1 cellular context compared by ENCODE assay signal in genomic region chr19:55062735-55063491, GRCh38.
TF ChIP-seq lines count a peak whose summit lies in the region.

TSS of gene RDH13 (minus strand) at chr19:55063148. CDS start at chr19:55063032, 116 bp downstream.

TF ChIP-seq in HepG2, 621 proteins besides CTCF, POLR2A, EP300 and RAD21 (continued from another document):
- TF ChIP-seq, protein P1, sequence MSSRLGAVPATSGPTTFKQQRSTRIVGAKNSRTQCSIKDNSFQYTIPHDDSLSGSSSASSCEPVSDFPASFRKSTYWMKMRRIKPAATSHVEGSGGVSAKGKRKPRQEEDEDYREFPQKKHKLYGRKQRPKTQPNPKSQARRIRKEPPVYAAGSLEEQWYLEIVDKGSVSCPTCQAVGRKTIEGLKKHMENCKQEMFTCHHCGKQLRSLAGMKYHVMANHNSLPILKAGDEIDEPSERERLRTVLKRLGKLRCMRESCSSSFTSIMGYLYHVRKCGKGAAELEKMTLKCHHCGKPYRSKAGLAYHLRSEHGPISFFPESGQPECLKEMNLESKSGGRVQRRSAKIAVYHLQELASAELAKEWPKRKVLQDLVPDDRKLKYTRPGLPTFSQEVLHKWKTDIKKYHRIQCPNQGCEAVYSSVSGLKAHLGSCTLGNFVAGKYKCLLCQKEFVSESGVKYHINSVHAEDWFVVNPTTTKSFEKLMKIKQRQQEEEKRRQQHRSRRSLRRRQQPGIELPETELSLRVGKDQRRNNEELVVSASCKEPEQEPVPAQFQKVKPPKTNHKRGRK (CRISPR knock-in tag; IDR thresholded peaks at IDR 0.05): no peak
- TF ChIP-seq FOXK1 (CRISPR knock-in tag; IDR thresholded peaks at IDR 0.05; ENCODE audit: borderline replicate concordance, low read depth) (0 out of 2 replicates have a peak, but pooled peaks have one; percentile 23), ZMYM3 (CRISPR knock-in tag; IDR thresholded peaks at IDR 0.05) (no peak), ZNF678 (CRISPR knock-in tag; IDR thresholded peaks at IDR 0.05) (no peak), JARID2 (CRISPR knock-in tag; IDR thresholded peaks at IDR 0.05; ENCODE audit: insufficient replicate concordance) (no peak), UBTF (CRISPR knock-in tag; IDR thresholded peaks at IDR 0.05) (peak; percentile 65; the same call in 1 of the 2 replicates), FLYWCH1 (CRISPR knock-in tag; IDR thresholded peaks at IDR 0.05) (no peak), KLF15 (CRISPR knock-in tag; IDR thresholded peaks at IDR 0.05; ENCODE audit: borderline replicate concordance) (no peak), ZNF572 (CRISPR knock-in tag; IDR thresholded peaks at IDR 0.05) (no peak), ZNF672 (CRISPR knock-in tag; IDR thresholded peaks at IDR 0.05) (no peak), HMGXB3 (CRISPR knock-in tag; IDR thresholded peaks at IDR 0.05; ENCODE audit: borderline replicate concordance) (no peak), ZNF501 (CRISPR knock-in tag; IDR thresholded peaks at IDR 0.05) (peak; percentile 49; the same call in 1 of the 2 replicates), ZNF589 (CRISPR knock-in tag; conservative IDR thresholded peaks at IDR 0.05) (no peak), ZNF512B (CRISPR knock-in tag; IDR thresholded peaks at IDR 0.05; ENCODE audit: borderline replicate concordance) (no peak), ZNF629 (CRISPR knock-in tag; conservative IDR thresholded peaks at IDR 0.05) (no peak), CHD4 (IDR thresholded peaks at IDR 0.05; ENCODE audit: borderline replicate concordance, low read length) (peak; percentile 92; the same call in 1 of the 2 replicates), ZNF841 (CRISPR knock-in tag; IDR thresholded peaks at IDR 0.05; ENCODE audit: borderline replicate concordance) (no peak), THRA (CRISPR knock-in tag; IDR thresholded peaks at IDR 0.05; ENCODE audit: borderline replicate concordance) (0 out of 2 replicates have a peak, but pooled peaks have one; percentile 2), MYC (CRISPR knock-in tag; IDR thresholded peaks at IDR 0.05; ENCODE audit: borderline replicate concordance) (0 out of 2 replicates have a peak, but pooled peaks have one; percentile 32), THYN1 (CRISPR knock-in tag; IDR thresholded peaks at IDR 0.05; ENCODE audit: borderline replicate concordance, low read depth) (no peak), JUNB (CRISPR knock-in tag; IDR thresholded peaks at IDR 0.05; ENCODE audit: borderline replicate concordance) (no peak), ZNF569 (CRISPR knock-in tag; IDR thresholded peaks at IDR 0.05; ENCODE audit: borderline replicate concordance) (no peak), MED8 (CRISPR knock-in tag; IDR thresholded peaks at IDR 0.05; ENCODE audit: insufficient replicate concordance) (no peak), ZNF160 (CRISPR knock-in tag; IDR thresholded peaks at IDR 0.05) (0 out of 2 replicates have a peak, but pooled peaks have one; percentile 33), NFIB (CRISPR knock-in tag; IDR thresholded peaks at IDR 0.05; ENCODE audit: borderline replicate concordance) (no peak), EZH2 (conservative IDR thresholded peaks at IDR 0.05; ENCODE audit: low read depth, low read length) (no peak), JDP2 (CRISPR knock-in tag; IDR thresholded peaks at IDR 0.05; ENCODE audit: borderline replicate concordance) (no peak), XBP1 (CRISPR knock-in tag; IDR thresholded peaks at IDR 0.05) (no peak), ZFP36L2 (CRISPR knock-in tag; IDR thresholded peaks at IDR 0.05) (no peak), NCOA1 (CRISPR knock-in tag; IDR thresholded peaks at IDR 0.05) (no peak), ZNF331 (CRISPR knock-in tag; IDR thresholded peaks at IDR 0.05) (no peak), KLF9 (CRISPR knock-in tag; IDR thresholded peaks at IDR 0.05; ENCODE audit: low read depth) (no peak), SALL1 (CRISPR knock-in tag; IDR thresholded peaks at IDR 0.05) (peak; percentile 30; the same call in 1 of the 2 replicates), ZNF383 (CRISPR knock-in tag; IDR thresholded peaks at IDR 0.05; ENCODE audit: borderline replicate concordance) (no peak)
- TF ChIP-seq, protein P2, sequence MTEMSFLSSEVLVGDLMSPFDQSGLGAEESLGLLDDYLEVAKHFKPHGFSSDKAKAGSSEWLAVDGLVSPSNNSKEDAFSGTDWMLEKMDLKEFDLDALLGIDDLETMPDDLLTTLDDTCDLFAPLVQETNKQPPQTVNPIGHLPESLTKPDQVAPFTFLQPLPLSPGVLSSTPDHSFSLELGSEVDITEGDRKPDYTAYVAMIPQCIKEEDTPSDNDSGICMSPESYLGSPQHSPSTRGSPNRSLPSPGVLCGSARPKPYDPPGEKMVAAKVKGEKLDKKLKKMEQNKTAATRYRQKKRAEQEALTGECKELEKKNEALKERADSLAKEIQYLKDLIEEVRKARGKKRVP (CRISPR knock-in tag; IDR thresholded peaks at IDR 0.05): no peak
- TF ChIP-seq, protein P3, sequence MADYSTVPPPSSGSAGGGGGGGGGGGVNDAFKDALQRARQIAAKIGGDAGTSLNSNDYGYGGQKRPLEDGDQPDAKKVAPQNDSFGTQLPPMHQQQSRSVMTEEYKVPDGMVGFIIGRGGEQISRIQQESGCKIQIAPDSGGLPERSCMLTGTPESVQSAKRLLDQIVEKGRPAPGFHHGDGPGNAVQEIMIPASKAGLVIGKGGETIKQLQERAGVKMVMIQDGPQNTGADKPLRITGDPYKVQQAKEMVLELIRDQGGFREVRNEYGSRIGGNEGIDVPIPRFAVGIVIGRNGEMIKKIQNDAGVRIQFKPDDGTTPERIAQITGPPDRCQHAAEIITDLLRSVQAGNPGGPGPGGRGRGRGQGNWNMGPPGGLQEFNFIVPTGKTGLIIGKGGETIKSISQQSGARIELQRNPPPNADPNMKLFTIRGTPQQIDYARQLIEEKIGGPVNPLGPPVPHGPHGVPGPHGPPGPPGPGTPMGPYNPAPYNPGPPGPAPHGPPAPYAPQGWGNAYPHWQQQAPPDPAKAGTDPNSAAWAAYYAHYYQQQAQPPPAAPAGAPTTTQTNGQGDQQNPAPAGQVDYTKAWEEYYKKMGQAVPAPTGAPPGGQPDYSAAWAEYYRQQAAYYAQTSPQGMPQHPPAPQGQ (CRISPR knock-in tag; IDR thresholded peaks at IDR 0.05; ENCODE audit: borderline replicate concordance): no peak
- TF ChIP-seq, protein P4, sequence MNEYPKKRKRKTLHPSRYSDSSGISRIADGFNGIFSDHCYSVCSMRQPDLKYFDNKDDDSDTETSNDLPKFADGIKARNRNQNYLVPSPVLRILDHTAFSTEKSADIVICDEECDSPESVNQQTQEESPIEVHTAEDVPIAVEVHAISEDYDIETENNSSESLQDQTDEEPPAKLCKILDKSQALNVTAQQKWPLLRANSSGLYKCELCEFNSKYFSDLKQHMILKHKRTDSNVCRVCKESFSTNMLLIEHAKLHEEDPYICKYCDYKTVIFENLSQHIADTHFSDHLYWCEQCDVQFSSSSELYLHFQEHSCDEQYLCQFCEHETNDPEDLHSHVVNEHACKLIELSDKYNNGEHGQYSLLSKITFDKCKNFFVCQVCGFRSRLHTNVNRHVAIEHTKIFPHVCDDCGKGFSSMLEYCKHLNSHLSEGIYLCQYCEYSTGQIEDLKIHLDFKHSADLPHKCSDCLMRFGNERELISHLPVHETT (CRISPR knock-in tag; conservative IDR thresholded peaks at IDR 0.05): no peak
